In the genomic region with DNA sequence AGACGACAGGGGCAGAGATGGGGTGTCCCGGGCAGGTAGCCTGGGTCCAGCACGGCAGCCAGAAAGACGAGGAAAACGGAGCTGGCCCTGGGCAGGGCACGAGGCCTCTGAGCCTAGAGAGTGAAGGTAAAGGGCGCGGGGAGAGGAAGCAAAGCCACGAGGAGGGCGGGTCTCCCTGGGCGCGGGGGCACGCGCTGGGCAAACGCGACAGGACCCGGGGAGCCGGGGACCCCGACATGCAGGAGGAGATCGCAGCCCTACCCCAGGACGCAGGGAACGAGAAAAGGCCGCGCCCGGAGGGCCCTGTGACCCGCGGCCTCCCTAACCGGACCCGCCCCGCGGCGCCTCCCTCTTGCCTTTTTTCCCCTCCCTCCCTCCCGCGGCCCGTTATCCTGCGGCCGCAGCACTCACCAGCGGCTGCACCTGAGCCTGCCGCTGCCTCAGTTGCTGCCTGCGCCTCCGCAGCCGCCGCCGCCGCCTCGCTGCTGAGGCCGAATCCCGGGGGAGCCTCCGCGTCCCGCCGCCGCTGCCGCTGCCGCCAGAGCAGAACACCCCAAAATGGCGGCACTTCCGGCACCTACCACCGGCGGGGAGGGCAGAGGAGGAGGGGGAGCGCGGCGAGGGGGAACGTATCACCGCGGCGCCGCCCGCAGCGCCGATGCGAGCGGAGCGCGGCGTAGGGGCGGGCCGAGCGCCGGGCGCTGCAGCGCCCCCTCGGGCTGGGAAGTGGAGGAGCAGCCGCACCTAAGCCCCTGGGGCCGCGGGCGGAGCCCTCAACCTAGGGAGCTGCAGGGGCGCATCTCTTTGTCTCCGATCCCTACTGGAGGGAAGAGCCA, we compare ENCODE assay signal across 8 cellular contexts. TPM values are rescaled to one million over a fixed set of nuclear protein-coding genes. Genes with fewer than 3 reads are reported as not detected.
DNase-seq lines count a peak whose midpoint lies in the region; ATAC-seq and TF ChIP-seq lines count a peak whose summit lies in the region.

A gene (minus strand): TSS at position 552 of the 836 bp plus-strand sequence. CDS start 53,609 bp downstream, outside the sequence.

- 1% methylated on average over 42 of the region's 88 CpGs for WGBS in esophagus muscularis mucosa

- TF ChIP-seq EP300 in esophagus muscularis mucosa (IDR thresholded peaks at IDR 0.05): no peak

- H3K9me3 ChIP-seq in DOHH2 (ENCODE audit: control insufficient read depth, insufficient read depth, low read length): no peaks in the 10 kb centered on the region
- H3K9me3 ChIP-seq in KOPT-K1 (ENCODE audit: insufficient read depth, low read length, poor library complexity, severe bottlenecking): no peaks in the 10 kb centered on the region
- H3K9me3 ChIP-seq in Peyer's patch: no peaks in the 10 kb centered on the region
- H3K9me3 ChIP-seq in esophagus muscularis mucosa: no peaks in the 10 kb centered on the region

- H3K9me2 ChIP-seq in DOHH2 (replicated peaks; ENCODE audit: control insufficient read depth, low read length): no peaks in the 10 kb centered on the region

- DNase-seq in Peyer's patch (peak; percentile 90 to 96 (median 95)), esophagus muscularis mucosa (ENCODE audit: extremely low spot score) (peak; percentile 98), myocyte (ENCODE audit: low read depth) (peak; percentile 93)
- DNase-seq in activated T-cell treated with anti-CD3 and anti-CD28 coated beads, Interleukin-2, amount 50 U/mL, for 48 hours: peak; percentile 94 to 96
- peak; percentile 86 to 90 for DNase-seq in stimulated activated CD8-positive, alpha-beta memory T cell treated with anti-CD3 and anti-CD28 coated beads, Interleukin-7, amount 100 ng/mL, for 48 hours (ENCODE audit: extremely low read depth in 1 of 2, low read depth in 1 of 2)

- peak within 1 kb of the TSS; percentile 100 for H3K4me2 ChIP-seq in DOHH2 (ENCODE audit: low read length)

- peak; percentile 89 for TF ChIP-seq CTCF in DOHH2 (IDR thresholded peaks at IDR 0.05; ENCODE audit: low read depth, low read length, poor library complexity, severe bottlenecking)
- TF ChIP-seq CTCF in Peyer's patch (IDR thresholded peaks at IDR 0.05): peak; percentile 82 to 97 (median 92)
- peak; percentile 94 to 97 (median 97) for TF ChIP-seq CTCF in esophagus muscularis mucosa (IDR thresholded peaks at IDR 0.05)

- H3K4me1 ChIP-seq in DOHH2 (ENCODE audit: control insufficient read depth, low read length) (peaks cover 26% of the 10 kb centered on the region), Peyer's patch (peaks cover 0 to 30% (median 2%) of the 10 kb centered on the region in 4 donors), esophagus muscularis mucosa (peaks cover 39 to 55% (median 48%) of the 10 kb centered on the region in 4 donors)

- H3K27me3 ChIP-seq in DOHH2 (ENCODE audit: control insufficient read depth, low read length) (no peaks in the 10 kb centered on the region), Peyer's patch (no peaks in the 10 kb centered on the region), esophagus muscularis mucosa (no peaks in the 10 kb centered on the region)

- H3K36me3 ChIP-seq in DOHH2 (ENCODE audit: control insufficient read depth, low read length) (peaks cover 43% of the 10 kb centered on the region), KOPT-K1 (ENCODE audit: insufficient read depth, low read length) (peaks cover 29% of the 10 kb centered on the region), Peyer's patch (no peaks in the 10 kb centered on the region), esophagus muscularis mucosa (no peaks in the 10 kb centered on the region)

- H3F3A ChIP-seq in DOHH2 (ENCODE audit: control insufficient read depth, insufficient read depth): peaks cover 11% of the 10 kb centered on the region; the same call in 1 of the 2 replicates

- ATAC-seq in GM21786 (IDR thresholded peaks at IDR 0.05; ENCODE audit: unreplicated experiment): peak; percentile 86

- intact Hi-C loops in esophagus muscularis mucosa (cut with DNase I): loop anchor here (5.0 kb wide), 1 partner anchor 45 kb away; no protein-coding TSS in a partner anchor

- peaks cover 20% of the 10 kb centered on the region for H4K20me1 ChIP-seq in DOHH2 (ENCODE audit: control insufficient read depth, insufficient read depth, low read depth, low read length)

- H3K79me2 ChIP-seq in DOHH2 (ENCODE audit: control insufficient read depth, low read length): peaks cover 56% of the 10 kb centered on the region

- peak within 1 kb of the TSS; percentile 69 for H3K27ac ChIP-seq in DOHH2 (ENCODE audit: low read depth, low read length)
- H3K27ac ChIP-seq in KOPT-K1 (ENCODE audit: low read depth, low read length, poor library complexity, severe bottlenecking): peak within 1 kb of the TSS; percentile 78
- peak within 1 kb of the TSS; percentile 85 to 98 (median 94) for H3K27ac ChIP-seq in Peyer's patch
- peak within 1 kb of the TSS; percentile 79 to 97 (median 94) for H3K27ac ChIP-seq in esophagus muscularis mucosa (replicated peaks in 1 of 4)

- TF ChIP-seq POLR2A in Peyer's patch (IDR thresholded peaks at IDR 0.05): peak; percentile 26 to 55
- peak; percentile 69 for TF ChIP-seq POLR2A in esophagus muscularis mucosa (IDR thresholded peaks at IDR 0.05; ENCODE audit: low read depth)

- H3K4me3 ChIP-seq in DOHH2 (ENCODE audit: low read length): peak within 1 kb of the TSS; percentile 94
- H3K4me3 ChIP-seq in Peyer's patch: peak within 1 kb of the TSS; percentile 90 to 99 (median 97)
- peak within 1 kb of the TSS; percentile 64 to 100 (median 94) for H3K4me3 ChIP-seq in esophagus muscularis mucosa

RNA-seq across cellular contexts. Expression of the gene that starts here (rescaled TPM):
- total RNA-seq in Peyer's patch (100 to 1,000 TPM in 3 of 4 donors, 10 to 100 TPM in 1; 90.7 to 134 (median 121) TPM), esophagus muscularis mucosa (100 to 1,000 TPM in 2 of 4 donors, 10 to 100 TPM in 2; 69.6 to 151 (median 99.3) TPM), myocyte (74.7 and 127 TPM in 2 replicates)
- 39.4 TPM for polyA plus RNA-seq in myocyte (2012)

Comparison
In these comparisons a context has a peak if more than half of its experiments do, and no peak if none do; other contexts are left out.
1. Peak in every context shown above with its lines: DNase-seq, ATAC-seq, H3K4me3 ChIP-seq and H3K27ac ChIP-seq.